In genomic region chr6:129606664-129607063, GRCh38 we compare ENCODE assay signal across 13 cellular contexts.
DNase-seq lines count a peak whose midpoint lies in the region; ATAC-seq and TF ChIP-seq lines count a peak whose summit lies in the region.
"Had no signal": no experiment of that assay in that cellular context is flagged by ENCODE, and none has a peak within 500 bp of the region (broad histone marks: within the 10 kb centered on the region; RNA-seq: fewer than 3 reads in every experiment).

No MANE protein-coding gene starts in this region.

- TF ChIP-seq CTCF in chondrocyte (IDR thresholded peaks at IDR 0.05): no peak

- H3K4me1 Mint-ChIP-seq in chondrocyte (ENCODE audit: low read depth): peaks cover 27% of the 10 kb centered on the region

- peak; percentile 22 for DNase-seq in COLO829 (ENCODE audit: low spot score)
- DNase-seq in chondrocyte (ENCODE audit: low spot score): no peak
- DNase-seq in putamen (ENCODE audit: low spot score): no peak
- DNase-seq in NCI-H226: no peak
- no peak for DNase-seq in activated effector memory CD4-positive, alpha-beta T cell treated with Interleukin-2 at 50 U/mL for 16 hours
- DNase-seq: CD4-positive, alpha-beta T cell; NCI-H187 treated with DMSO at 0.1 percent for 48 hours; substantia nigra had no signal

- peak; percentile 82 for ATAC-seq in GM21447 (IDR thresholded peaks at IDR 0.05; ENCODE audit: unreplicated experiment)
- peak; percentile 47 for ATAC-seq in HG03575 (IDR thresholded peaks at IDR 0.05; ENCODE audit: extremely low read depth, insufficient number of reproducible peaks, low FRiP score, unreplicated experiment)
- no peak for ATAC-seq in HG02981 (IDR thresholded peaks at IDR 0.05; ENCODE audit: unreplicated experiment)
- ATAC-seq: Panc1 had no signal

- no peaks in the 10 kb centered on the region for H3K27me3 Mint-ChIP-seq in chondrocyte (ENCODE audit: low read depth)
- H3K27me3 Mint-ChIP-seq: activated naive CD8-positive, alpha-beta T cell; CD4-positive, alpha-beta T cell had no signal

- H3K4me3 Mint-ChIP-seq in chondrocyte (ENCODE audit: unreplicated experiment): no peak overlapping the region
- H3K4me3 Mint-ChIP-seq: activated naive CD8-positive, alpha-beta T cell; CD4-positive, alpha-beta T cell had no signal

- H3K27ac Mint-ChIP-seq in chondrocyte (ENCODE audit: unreplicated experiment): peak overlapping the region; percentile 73
- H3K27ac Mint-ChIP-seq: activated naive CD8-positive, alpha-beta T cell; CD4-positive, alpha-beta T cell had no signal

- H3K36me3 Mint-ChIP-seq in chondrocyte (ENCODE audit: low read depth): peaks cover 2% of the 10 kb centered on the region

- H3K9me3 Mint-ChIP-seq in chondrocyte (ENCODE audit: low read depth): no peaks in the 10 kb centered on the region
- H3K9me3 Mint-ChIP-seq: CD4-positive, alpha-beta T cell had no signal
